ENCODE assay signal across 21 cellular contexts in the genomic region with DNA sequence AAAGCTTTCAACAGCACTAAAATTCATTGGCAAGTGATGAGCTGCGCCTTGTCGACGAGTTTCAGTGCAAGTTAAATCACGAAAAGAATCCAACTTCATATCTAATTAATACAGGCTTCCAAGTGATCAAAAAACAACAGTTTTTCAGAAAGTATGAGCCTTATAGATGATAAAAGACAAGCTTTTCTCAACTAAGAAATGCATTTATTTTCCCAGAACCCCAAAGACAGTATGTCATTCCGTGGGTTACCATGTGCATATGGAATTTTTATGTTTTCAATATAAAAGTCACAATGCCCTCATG.
DNase-seq lines count a peak whose midpoint lies in the region; ATAC-seq, FAIRE-seq and TF ChIP-seq lines count a peak whose summit lies in the region.
"Had no signal": no experiment of that assay in that cellular context is flagged by ENCODE, and none has a peak within 500 bp of the region (broad histone marks: within the 10 kb centered on the region; RNA-seq: fewer than 3 reads in every experiment).

No MANE protein-coding gene starts in this region.

- H3K4me1 Mint-ChIP-seq in neural crest cell: peaks cover 82% of the 10 kb centered on the region
- H3K4me1 Mint-ChIP-seq: activated B cell treated with CpG ODN at 0.5 μM for 24 hours; activated naive CD4-positive, alpha-beta T cell treated with anti-CD3 and anti-CD28 coated beads, Interleukin-2, amount 50 U/mL, for 24 hours; IgD-negative memory B cell had no signal

- H3K36me3 ChIP-seq in iPS DF 6.9 (ENCODE audit: control insufficient read depth, insufficient read depth, low read length) (no peaks in the 10 kb centered on the region), gastrocnemius medialis (no peaks in the 10 kb centered on the region)

- H3K4me1 ChIP-seq in iPS DF 6.9 (ENCODE audit: control insufficient read depth, insufficient read depth, low read length) (peaks cover 16% of the 10 kb centered on the region; the same call in 1 of the 2 replicates), gastrocnemius medialis (peaks cover 11 to 13% of the 10 kb centered on the region in 2 donors)
- H3K4me1 ChIP-seq: A549 had no signal

- ATAC-seq in gastrocnemius medialis: no peak
- ATAC-seq in GM21529 (IDR thresholded peaks at IDR 0.05; ENCODE audit: unreplicated experiment): no peak
- ATAC-seq: A549 had no signal

- peak; percentile 73 for FAIRE-seq in D721Med (lab: Jason Lieb, UNC)
- FAIRE-seq: A549, kidney had no signal

- H3K9me3 ChIP-seq in iPS DF 6.9 (ENCODE audit: control insufficient read depth, insufficient read depth, low read length) (no peaks in the 10 kb centered on the region), gastrocnemius medialis (no peaks in the 10 kb centered on the region)
- H3K9me3 ChIP-seq: A549 had no signal

- H3K27ac Mint-ChIP-seq in neural crest cell (ENCODE audit: unreplicated experiment): peak overlapping the region; percentile 100
- H3K27ac Mint-ChIP-seq: activated B cell treated with CpG ODN at 0.5 μM for 24 hours; activated naive CD4-positive, alpha-beta T cell treated with anti-CD3 and anti-CD28 coated beads, Interleukin-2, amount 50 U/mL, for 24 hours; IgD-negative memory B cell had no signal

- H3K27ac ChIP-seq in iPS DF 6.9 (ENCODE audit: low read length) (no peak overlapping the region), gastrocnemius medialis (no peak overlapping the region)
- H3K27ac ChIP-seq: A549 had no signal

- no peaks in the 10 kb centered on the region for H3K27me3 Mint-ChIP-seq in neural crest cell (ENCODE audit: low read depth)

- TF ChIP-seq POLR2A in gastrocnemius medialis (IDR thresholded peaks at IDR 0.05): no peak

- TF ChIP-seq CTCF in D721Med (IDR thresholded peaks at IDR 0.05; ENCODE audit: insufficient read depth, missing control alignments) (no peak), neural crest cell (conservative IDR thresholded peaks at IDR 0.05) (no peak), gastrocnemius medialis (IDR thresholded peaks at IDR 0.05 in 4 of 5, conservative IDR thresholded peaks at IDR 0.05 in 1 of 5) (no peak)

- in situ Hi-C loops in gastrocnemius medialis (cut with MboI; ENCODE audit: low sequenced_read_pairs in 4 of 4): no loop called here

- H3K4me3 ChIP-seq in iPS DF 6.9 (ENCODE audit: low read length) (peak overlapping the region; percentile 20; the same call in 1 of the 2 replicates), gastrocnemius medialis (no peak overlapping the region)
- H3K4me3 ChIP-seq: A549, lung had no signal

- H3K36me3 Mint-ChIP-seq in neural crest cell (ENCODE audit: low read depth): no peaks in the 10 kb centered on the region
- H3K36me3 Mint-ChIP-seq: activated naive CD4-positive, alpha-beta T cell treated with anti-CD3 and anti-CD28 coated beads, Interleukin-2, amount 50 U/mL, for 24 hours; IgD-negative memory B cell had no signal

- intact Hi-C loops in gastrocnemius medialis (cut with DNase I; ENCODE audit: low total_unique reads): no loop called here

- H3K4me3 Mint-ChIP-seq in neural crest cell: peak overlapping the region; percentile 98
- H3K4me3 Mint-ChIP-seq: activated B cell treated with CpG ODN at 0.5 μM for 24 hours; activated naive CD4-positive, alpha-beta T cell treated with anti-CD3 and anti-CD28 coated beads, Interleukin-2, amount 50 U/mL, for 24 hours; IgD-negative memory B cell had no signal

- H3K27me3 ChIP-seq in iPS DF 6.9 (ENCODE audit: control insufficient read depth, insufficient read depth, low read length) (no peaks in the 10 kb centered on the region), gastrocnemius medialis (no peaks in the 10 kb centered on the region)

- H3K9me3 Mint-ChIP-seq in neural crest cell: peaks cover 3% of the 10 kb centered on the region
- H3K9me3 Mint-ChIP-seq: activated B cell treated with CpG ODN at 0.5 μM for 24 hours; activated naive CD4-positive, alpha-beta T cell treated with anti-CD3 and anti-CD28 coated beads, Interleukin-2, amount 50 U/mL, for 24 hours had no signal

- DNase-seq in D721Med (ENCODE audit: insufficient read length, low spot score) (no peak), astrocyte of the hippocampus (ENCODE audit: low read depth, low spot score) (peak; percentile 16), iPS DF 6.9 (ENCODE audit: low read depth, low spot score) (no peak), neural crest cell (ENCODE audit: low read depth, low spot score) (no peak), gastrocnemius medialis (no peak), dermis blood vessel endothelial cell (no peak)
- no peak for DNase-seq in activated CD4-positive, CD25-positive, alpha-beta regulatory T cell treated with anti-CD3 and anti-CD28 coated beads, Interleukin-2, amount 50 U/mL, for 72 hours
- DNase-seq: activated B cell treated with CpG ODN at 0.5 μM for 24 hours; activated CD4-positive, alpha-beta T cell treated with anti-CD3 and anti-CD28 coated beads, Interleukin-2, amount 50 U/mL, for 48 hours; activated CD8-positive, alpha-beta memory T cell treated with anti-CD3 and anti-CD28 coated beads, Interleukin-2, amount 50 U/mL, for 4 hours; central memory CD4-positive, alpha-beta T cell; DND-41; HCEC 1CT; kidney; NCI-H1930; NCI-H226 had no signal

- WGBS in iPS DF 6.9 (ENCODE audit: insufficient coverage, insufficient read length): no CpG with 5 or more reads among the region's 5 CpGs
